ENCODE assay signal across 8 cellular contexts in genomic region chr21:34639882-34640788, GRCh38. TPM values are rescaled to one million over a fixed set of nuclear protein-coding genes. Genes with fewer than 3 reads are reported as not detected.
A peak's percentile ranks its signal among the peaks of the same experiment; 100 is the strongest.
DNase-seq lines count a peak whose midpoint lies in the region; ATAC-seq, FAIRE-seq and TF ChIP-seq lines count a peak whose summit lies in the region.
"Had no signal": no experiment of that assay in that cellular context is flagged by ENCODE, and none has a peak within 500 bp of the region (broad histone marks: within the 10 kb centered on the region; RNA-seq: fewer than 3 reads in every experiment).

No MANE protein-coding gene starts in this region.

- FAIRE-seq in astrocyte (lab: Jason Lieb, UNC) (no peak), HTR-8/SVneo (lab: Jason Lieb, UNC) (no peak)

- no peaks in the 10 kb centered on the region for H3K9me3 ChIP-seq in astrocyte (ENCODE audit: insufficient read depth, low read depth, low read length)

- peak overlapping the region in 1 of 3 donors; percentile 62 for H3K27ac Mint-ChIP-seq in IgD-negative memory B cell
- peak overlapping the region; percentile 59 for H3K27ac Mint-ChIP-seq in astrocyte (ENCODE audit: unreplicated experiment)
- H3K27ac Mint-ChIP-seq: activated B cell treated with CpG ODN at 0.5 μM for 24 hours had no signal

- no peak for TF ChIP-seq CTCF in astrocyte (IDR thresholded peaks at IDR 0.05; ENCODE audit: insufficient read depth, low read depth, low read length)

- no peak overlapping the region for H3K9ac ChIP-seq in astrocyte (ENCODE audit: low read length)

- DNase-seq in astrocyte (ENCODE audit: low read depth) (no peak), HTR-8/SVneo (ENCODE audit: insufficient read length, low spot score) (no peak)
- peak; percentile 24 to 32 for DNase-seq in stimulated activated CD4-positive, alpha-beta T cell treated with anti-CD3 and anti-CD28 coated beads, Interleukin-4, amount 100 ng/mL, for 48 hours (ENCODE audit: low read depth in 2 of 2)
- DNase-seq: activated B cell treated with CpG ODN at 0.5 μM for 24 hours had no signal

- no peak overlapping the region for H2AFZ ChIP-seq in astrocyte (ENCODE audit: low read depth, low read length)

- H3K36me3 Mint-ChIP-seq in IgD-negative memory B cell = no peaks in the 10 kb centered on the region
- no peaks in the 10 kb centered on the region for H3K36me3 Mint-ChIP-seq in astrocyte (ENCODE audit: low read depth, unreplicated experiment)

- H3K4me3 Mint-ChIP-seq in IgD-negative memory B cell (peak overlapping the region in 3 of 4 donors; percentile 55 to 80 (median 75)), astrocyte (ENCODE audit: unreplicated experiment) (no peak overlapping the region)
- H3K4me3 Mint-ChIP-seq: activated B cell treated with CpG ODN at 0.5 μM for 24 hours had no signal

- peaks cover 12% of the 10 kb centered on the region for H3K27me3 ChIP-seq in astrocyte (ENCODE audit: insufficient read depth, low read length)

- H3K4me1 ChIP-seq in astrocyte (ENCODE audit: insufficient read depth, low read length) = peaks cover 11% of the 10 kb centered on the region

- H4K20me1 ChIP-seq in astrocyte (ENCODE audit: insufficient read depth, low read length) = no peaks in the 10 kb centered on the region

- H3K4me1 Mint-ChIP-seq in IgD-negative memory B cell (peaks cover 20 to 38% (median 23%) of the 10 kb centered on the region in 3 donors), astrocyte (ENCODE audit: low read depth, unreplicated experiment) (peaks cover 24% of the 10 kb centered on the region)

- no peak overlapping the region for H3K4me3 ChIP-seq in astrocyte (ENCODE audit: insufficient read depth, low read depth, low read length)

- H3K36me3 ChIP-seq in astrocyte (ENCODE audit: insufficient read depth, low read length) = no peaks in the 10 kb centered on the region

- peak; percentile 49 for ATAC-seq in GM19351 (IDR thresholded peaks at IDR 0.05; ENCODE audit: unreplicated experiment)
- no peak for ATAC-seq in GM21515 (IDR thresholded peaks at IDR 0.05; ENCODE audit: unreplicated experiment)
- no peak for ATAC-seq in HG02981 (IDR thresholded peaks at IDR 0.05; ENCODE audit: unreplicated experiment)

- no peak overlapping the region for H3K27ac ChIP-seq in astrocyte (ENCODE audit: low read depth, low read length)

- H3K9me3 Mint-ChIP-seq in IgD-negative memory B cell = no peaks in the 10 kb centered on the region
- H3K9me3 Mint-ChIP-seq in astrocyte (ENCODE audit: unreplicated experiment) = peaks cover 4% of the 10 kb centered on the region
- H3K9me3 Mint-ChIP-seq: activated B cell treated with CpG ODN at 0.5 μM for 24 hours had no signal

- H3K79me2 ChIP-seq in astrocyte (ENCODE audit: insufficient read depth, low read length) = no peaks in the 10 kb centered on the region

- H3K27me3 Mint-ChIP-seq in IgD-negative memory B cell = no peaks in the 10 kb centered on the region
- H3K27me3 Mint-ChIP-seq in astrocyte (ENCODE audit: low read depth, unreplicated experiment) = peaks cover 14% of the 10 kb centered on the region
- H3K27me3 Mint-ChIP-seq: activated B cell treated with CpG ODN at 0.5 μM for 24 hours had no signal

- peak overlapping the region; percentile 71 for H3K4me2 ChIP-seq in astrocyte (ENCODE audit: low read length)

RNA-seq across cellular contexts. Expression of gene RCAN1, which starts 25.2 kb away (rescaled TPM):
- 6.3 TPM for polyA plus RNA-seq in IgD-negative memory B cell
- total RNA-seq in astrocyte = 164 and 197 TPM in 2 replicates

RNA-seq across cellular contexts. Expression of gene CLIC6, which starts 28.7 kb away (rescaled TPM):
- polyA plus RNA-seq in IgD-negative memory B cell = 0.08 TPM
- 0.22 and 0.30 TPM in 2 replicates for total RNA-seq in astrocyte
- total RNA-seq: activated B cell treated with CpG ODN at 0.5 μM for 24 hours had no signal

Comparison
In these comparisons a context has a peak if more than half of its experiments do, and no peak if none do; other contexts are left out.
1. DNase-seq: peak in stimulated activated CD4-positive, alpha-beta T cell treated with anti-CD3 and anti-CD28 coated beads, Interleukin-4, amount 100 ng/mL, for 48 hours (2 of 2); none in astrocyte (single experiment) and HTR-8/SVneo (single experiment).